ENCODE assay signal across 12 cellular contexts in genomic region chr2:47334356-47335136, GRCh38. TPM values are rescaled to one million over a fixed set of nuclear protein-coding genes. Genes with fewer than 3 reads are reported as not detected.
A peak's percentile ranks its signal among the peaks of the same experiment; 100 is the strongest.
DNase-seq lines count a peak whose midpoint lies in the region; ATAC-seq and TF ChIP-seq lines count a peak whose summit lies in the region.
"Had no signal": no experiment of that assay in that cellular context is flagged by ENCODE, and none has a peak within 500 bp of the region (broad histone marks: within the 10 kb centered on the region; RNA-seq: fewer than 3 reads in every experiment).

No MANE protein-coding gene starts in this region.

- in situ Hi-C loops in Caki2 (cut with HindIII; ENCODE audit: low pct_unique_long_range_greater_than_20kb, low sequenced_read_pairs): no loop called here

- CTCF ChIA-PET in RWPE1 (lab: Yijun Ruan, JAX): interaction anchor here (0.6 to 3.3 kb wide), 9 partner anchors 11 to 433 kb away, joined by 3 to 28 read pairs (median 4); no protein-coding TSS in a partner anchor

- H3K9me3 ChIP-seq in HUES6 (ENCODE audit: control insufficient read depth, insufficient read depth, low read depth, low read length) (no peaks in the 10 kb centered on the region), iPS-20b (ENCODE audit: insufficient read depth, low read depth, low read length) (no peaks in the 10 kb centered on the region)
- H3K9me3 ChIP-seq: body of pancreas, transverse colon had no signal

- DNase-seq in Caki2 (ENCODE audit: low read depth): peak; percentile 68
- no peak for DNase-seq in RWPE1 (ENCODE audit: low spot score)
- DNase-seq in NCI-H1092 (lab: John Stamatoyannopoulos, UW): no peak
- no peak for DNase-seq in GOT3 (lab: John Stamatoyannopoulos, UW)
- DNase-seq in NCI-H2081 treated with DMSO at 0.1 percent for 48 hours (lab: John Stamatoyannopoulos, UW): no peak
- DNase-seq: activated T-cell treated with anti-CD3 and anti-CD28 coated beads, Interleukin-2, amount 50 U/mL, for 4 hours had no signal

- POLR2A ChIA-PET in RWPE1 (lab: Yijun Ruan, JAX; ENCODE audit: low non-redundant PET): interaction anchor here (1.1 kb wide), 1 partner anchor 54 kb away, joined by 4 read pairs; no protein-coding TSS in a partner anchor

- H3K27me3 ChIP-seq in HUES6 (ENCODE audit: control insufficient read depth, insufficient read depth, low read length) (no peaks in the 10 kb centered on the region), iPS-20b (ENCODE audit: insufficient read depth, low read length) (no peaks in the 10 kb centered on the region)
- H3K27me3 ChIP-seq: body of pancreas, transverse colon had no signal

- H3K27ac ChIP-seq in HUES6 (ENCODE audit: low read depth, low read length): peak overlapping the region; percentile 72; the same call in 1 of the 2 replicates
- H3K27ac ChIP-seq in RWPE1: peak overlapping the region; percentile 38
- H3K27ac ChIP-seq in iPS-20b (ENCODE audit: low read length): peak overlapping the region; percentile 71
- H3K27ac ChIP-seq: transverse colon, WERI-Rb-1 had no signal

- no peak for TF ChIP-seq CTCF in RWPE1 (conservative IDR thresholded peaks at IDR 0.05; ENCODE audit: low read depth)

- H3K4me3 ChIP-seq in HUES6 (ENCODE audit: low read depth, low read length): no peak overlapping the region
- peak overlapping the region; percentile 53 for H3K4me3 ChIP-seq in iPS-20b (ENCODE audit: low read length)
- H3K4me3 ChIP-seq: body of pancreas, transverse colon had no signal

- H3K9ac ChIP-seq in HUES6 (ENCODE audit: low read length) (peak overlapping the region; percentile 43), iPS-20b (ENCODE audit: low read depth, low read length) (peak overlapping the region; percentile 67; the same call in 1 of the 2 replicates)

- no peak for ATAC-seq in HG03565 (IDR thresholded peaks at IDR 0.05; ENCODE audit: unreplicated experiment)

- H3K36me3 ChIP-seq in HUES6 (ENCODE audit: control insufficient read depth, insufficient read depth, low read length) (peaks cover 3% of the 10 kb centered on the region; the same call in 1 of the 2 replicates), iPS-20b (ENCODE audit: insufficient read depth, low read depth, low read length) (no peaks in the 10 kb centered on the region)
- H3K36me3 ChIP-seq: transverse colon, WERI-Rb-1 had no signal

- peaks cover 38% of the 10 kb centered on the region for H3K4me1 ChIP-seq in HUES6 (ENCODE audit: control insufficient read depth, insufficient read depth, low read length)
- peaks cover 26% of the 10 kb centered on the region for H3K4me1 ChIP-seq in iPS-20b (ENCODE audit: insufficient read depth, low read length)

RNA-seq across cellular contexts. Expression of gene EPCAM, which starts 34.6 kb away (rescaled TPM):
- 0.61 and 2.3 TPM in 2 replicates for total RNA-seq in Caki2 (2014; rRNA removed; shearing (Covaris generic); ENCODE audit: low replicate concordance)
